In genomic region chrX:70434352-70434866, GRCh38 we compare ENCODE assay signal across 8 cellular contexts. TPM values are rescaled to one million over a fixed set of nuclear protein-coding genes. Genes with fewer than 3 reads are reported as not detected.
DNase-seq lines count a peak whose midpoint lies in the region; ATAC-seq and TF ChIP-seq lines count a peak whose summit lies in the region.

No MANE protein-coding gene starts in this region.

- peak overlapping the region; percentile 91 for H3K4me3 Mint-ChIP-seq in endothelial cell (ENCODE audit: unreplicated experiment)

- no peak for TF ChIP-seq CTCF in endothelial cell (IDR thresholded peaks at IDR 0.05; ENCODE audit: unreplicated experiment)

- DNase-seq in CD1c-positive myeloid dendritic cell (ENCODE audit: extremely low spot score), result peak; percentile 65
- peak; percentile 73 for DNase-seq in HPDE6-E6E7 (ENCODE audit: extremely low spot score)
- peak; percentile 80 for DNase-seq in NCI-H82 treated with DMSO at 0.1 percent for 48 hours (lab: John Stamatoyannopoulos, UW; ENCODE audit: unreplicated experiment)
- peak in 2 of 3 experiments; percentile 18 to 48 for DNase-seq in activated CD8-positive, alpha-beta memory T cell treated with anti-CD3 and anti-CD28 coated beads for 48 hours (ENCODE audit: low read depth in 2 of 3, low spot score in 2 of 3)
- DNase-seq in endothelial cell (ENCODE audit: low spot score), result peak; percentile 73
- peak; percentile 62 to 68 for DNase-seq in stimulated activated CD8-positive, alpha-beta memory T cell treated with anti-CD3 and anti-CD28 coated beads, Interleukin-15, amount 100 ng/mL, for 48 hours (ENCODE audit: low read depth in 2 of 2)

- H3K9me3 ChIP-seq in mesodermal cell (ENCODE audit: control insufficient read depth, low read length), result no peaks in the 10 kb centered on the region

- peaks cover 15% of the 10 kb centered on the region for H3K4me1 ChIP-seq in mesodermal cell (ENCODE audit: control insufficient read depth, insufficient read depth, low read length, poor library complexity, severe bottlenecking)

- peak overlapping the region; percentile 93 for H3K27ac Mint-ChIP-seq in endothelial cell (ENCODE audit: unreplicated experiment)

- 1 to 3% methylated on average over 7 to 22 of the region's 45 CpGs for WGBS in mesodermal cell (ENCODE audit: insufficient coverage in 2 of 2), 2 experiments

- peaks cover 2% of the 10 kb centered on the region for H3K27me3 Mint-ChIP-seq in endothelial cell (ENCODE audit: unreplicated experiment)

- peak overlapping the region; percentile 83 for H3K27ac ChIP-seq in mesodermal cell (ENCODE audit: low read depth, low read length, severe bottlenecking)

- H3K4me1 Mint-ChIP-seq in endothelial cell (ENCODE audit: unreplicated experiment), result no peaks in the 10 kb centered on the region

- peak; percentile 60 for ATAC-seq in GM19463 (IDR thresholded peaks at IDR 0.05; ENCODE audit: unreplicated experiment)

- no peaks in the 10 kb centered on the region for H3K36me3 ChIP-seq in mesodermal cell (ENCODE audit: control insufficient read depth, insufficient read depth, low read length)

- no peaks in the 10 kb centered on the region for H3K9me3 Mint-ChIP-seq in endothelial cell (ENCODE audit: unreplicated experiment)

- no peaks in the 10 kb centered on the region for H3K36me3 Mint-ChIP-seq in endothelial cell (ENCODE audit: low read depth, unreplicated experiment)

- peak overlapping the region; percentile 54 for H3K4me3 ChIP-seq in mesodermal cell (ENCODE audit: extremely low read depth, insufficient read depth, low read length, poor library complexity, severe bottlenecking)

RNA-seq across cellular contexts. Expression of gene DLG3, which starts 10.2 kb away (rescaled TPM):
- 10.3 TPM for total RNA-seq in endothelial cell (ENCODE audit: unreplicated experiment)
- polyA plus RNA-seq in mesodermal cell (2013, experiment 1 of 2), result 22.7 TPM
- polyA plus RNA-seq in mesodermal cell (2013, experiment 2 of 2), result 26.9 TPM

RNA-seq across cellular contexts. Expression of gene GDPD2, which starts 11.3 kb away (rescaled TPM):
- 0.13 TPM for total RNA-seq in endothelial cell (ENCODE audit: unreplicated experiment)
- 0.59 TPM for polyA plus RNA-seq in mesodermal cell (2013, experiment 1 of 2)
- 0.30 TPM for polyA plus RNA-seq in mesodermal cell (2013, experiment 2 of 2)

Comparison
In these comparisons a context has a peak if more than half of its experiments do, and no peak if none do; other contexts are left out.
1. Peak in every context shown above with its lines: DNase-seq, ATAC-seq, H3K4me3 ChIP-seq and H3K27ac ChIP-seq.